Comparison of ENCODE assay signal across 25 cellular contexts in the genomic region with DNA sequence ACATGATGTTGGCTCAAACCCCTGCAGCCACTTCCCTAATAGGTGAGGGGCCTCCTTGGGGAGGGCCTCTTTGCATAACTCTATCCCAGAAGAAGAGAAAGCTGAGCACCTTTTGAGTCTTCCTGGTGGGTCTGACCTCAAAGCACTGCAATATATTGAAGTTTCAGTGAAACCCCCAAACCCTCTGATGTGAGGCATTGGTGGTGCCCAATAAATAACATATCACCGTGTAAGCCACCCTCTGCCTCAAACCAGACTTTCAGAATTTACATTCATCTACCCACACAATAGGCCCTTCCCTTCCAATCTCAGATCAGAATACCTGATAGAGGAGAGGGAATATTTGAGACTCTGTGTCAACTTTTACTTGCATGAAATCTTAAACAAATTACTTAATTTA.
"Had no signal": no experiment of that assay in that cellular context is flagged by ENCODE, and none has a peak within 500 bp of the region (broad histone marks: within the 10 kb centered on the region; RNA-seq: fewer than 3 reads in every experiment).

No MANE protein-coding gene starts in this region.

- H3K4me1 Mint-ChIP-seq: activated B cell treated with CpG ODN at 0.5 μM for 24 hours; activated CD4-positive, alpha-beta memory T cell treated with anti-CD3 and anti-CD28 coated beads, Interleukin-2, amount 10 ng/mL, durations not matched to agents 7 days and 5 days; T-cell had no signal

- H3K4me3 Mint-ChIP-seq: activated B cell treated with CpG ODN at 0.5 μM for 24 hours; activated CD4-positive, alpha-beta memory T cell treated with anti-CD3 and anti-CD28 coated beads, Interleukin-2, amount 10 ng/mL, durations not matched to agents 7 days and 5 days; activated naive CD4-positive, alpha-beta T cell treated with anti-CD3 and anti-CD28 coated beads for 36 hours; activated naive CD8-positive, alpha-beta T cell; activated T-cell treated with anti-CD3 and anti-CD28 coated beads, Interleukin-2, amount 50 U/mL, for 24 hours; T-cell had no signal

- ATAC-seq: T-cell had no signal

- H3K9me3 Mint-ChIP-seq: activated B cell treated with CpG ODN at 0.5 μM for 24 hours; activated CD4-positive, alpha-beta memory T cell treated with anti-CD3 and anti-CD28 coated beads, Interleukin-2, amount 10 ng/mL, durations not matched to agents 7 days and 5 days; activated naive CD4-positive, alpha-beta T cell treated with anti-CD3 and anti-CD28 coated beads for 36 hours; activated T-cell treated with anti-CD3 and anti-CD28 coated beads, Interleukin-2, amount 50 U/mL, for 24 hours; T-cell had no signal

- H3K27ac ChIP-seq: adrenal gland, breast epithelium had no signal

- H3K27me3 Mint-ChIP-seq: activated B cell treated with CpG ODN at 0.5 μM for 24 hours; activated CD4-positive, alpha-beta memory T cell treated with anti-CD3 and anti-CD28 coated beads, Interleukin-2, amount 10 ng/mL, durations not matched to agents 7 days and 5 days; activated naive CD8-positive, alpha-beta T cell; activated T-cell treated with anti-CD3 and anti-CD28 coated beads, Interleukin-2, amount 50 U/mL, for 24 hours; T-cell had no signal

- DNase-seq: activated B cell treated with CpG ODN at 0.5 μM for 24 hours; activated CD4-positive, alpha-beta memory T cell treated with anti-CD3 and anti-CD28 coated beads, Interleukin-2, amount 10 ng/mL, durations not matched to agents 7 days and 5 days; activated CD4-positive, alpha-beta T cell treated with anti-CD3 and anti-CD28 coated beads for 1 hour; activated CD4-positive, alpha-beta T cell treated with anti-CD3 and anti-CD28 coated beads, Interleukin-2, amount 50 U/mL, for 1 hour; activated CD8-positive, alpha-beta memory T cell treated with anti-CD3 and anti-CD28 coated beads, Interleukin-2, amount 50 U/mL, for 48 hours; activated gamma-delta T cell; activated naive CD4-positive, alpha-beta T cell treated with anti-CD3 and anti-CD28 coated beads for 36 hours; activated T-cell treated with anti-CD3 and anti-CD28 coated beads, Interleukin-2, amount 50 U/mL, for 24 hours; adrenal gland; anterior cingulate cortex; caudate nucleus; Kasumi-1; KBM-7; NCI-H1105 treated with DMSO at 0.1 percent for 48 hours; NCI-H1436 treated with DMSO at 0.1 percent for 48 hours; NCI-H187; NCI-H2081; NCI-H524; SHP77 treated with DMSO at 0.1 percent for 48 hours; T-cell; T-helper 2 cell; T1000 had no signal

- H3K4me3 ChIP-seq: adrenal gland, breast epithelium had no signal

- H3K4me1 ChIP-seq: adrenal gland, breast epithelium had no signal

- H3K36me3 ChIP-seq: adrenal gland, breast epithelium had no signal

- H3K27ac Mint-ChIP-seq: activated B cell treated with CpG ODN at 0.5 μM for 24 hours; activated CD4-positive, alpha-beta memory T cell treated with anti-CD3 and anti-CD28 coated beads, Interleukin-2, amount 10 ng/mL, durations not matched to agents 7 days and 5 days; activated naive CD4-positive, alpha-beta T cell treated with anti-CD3 and anti-CD28 coated beads for 36 hours; activated naive CD8-positive, alpha-beta T cell; activated T-cell treated with anti-CD3 and anti-CD28 coated beads, Interleukin-2, amount 50 U/mL, for 24 hours; T-cell had no signal

- FAIRE-seq: TTC549 had no signal

- H3K9me3 ChIP-seq: adrenal gland, breast epithelium had no signal

- H3K27me3 ChIP-seq: adrenal gland, breast epithelium had no signal

- H3K36me3 Mint-ChIP-seq: activated naive CD8-positive, alpha-beta T cell; T-cell had no signal
